ENCODE assay signal across 18 cellular contexts in the genomic region with DNA sequence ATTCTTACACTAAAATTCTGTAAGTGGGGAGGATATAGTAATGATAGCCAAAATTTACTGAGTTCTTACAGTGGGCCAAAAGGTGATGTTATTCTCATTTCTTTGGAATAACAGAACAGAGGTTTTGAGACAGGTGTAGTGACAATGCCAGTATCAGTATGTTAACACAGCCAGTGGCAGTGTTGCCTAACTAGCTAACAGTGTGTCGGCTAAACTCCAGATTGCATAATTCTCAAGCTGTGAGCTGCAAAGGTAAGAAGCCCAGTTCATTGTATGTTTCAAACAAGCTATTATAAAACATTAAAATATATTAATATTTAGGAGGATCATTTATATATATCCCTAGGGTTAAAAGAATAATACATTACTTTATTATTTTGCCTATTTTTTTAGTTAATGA.
A peak's percentile ranks its signal among the peaks of the same experiment; 100 is the strongest.
DNase-seq lines count a peak whose midpoint lies in the region; ATAC-seq and TF ChIP-seq lines count a peak whose summit lies in the region.
"Had no signal": no experiment of that assay in that cellular context is flagged by ENCODE, and none has a peak within 500 bp of the region (broad histone marks: within the 10 kb centered on the region; RNA-seq: fewer than 3 reads in every experiment).

No MANE protein-coding gene starts in this region.

- no peak for TF ChIP-seq CTCF in VCaP (conservative IDR thresholded peaks at IDR 0.05)

- no peaks in the 10 kb centered on the region for H3K9me3 ChIP-seq in HUES48 (ENCODE audit: control insufficient read depth, insufficient read depth, low read length)
- H3K9me3 ChIP-seq in iPS-20b (ENCODE audit: insufficient read depth, low read depth, low read length) = no peaks in the 10 kb centered on the region
- H3K9me3 ChIP-seq: thoracic aorta had no signal

- H3K4me3 ChIP-seq in HUES48 (ENCODE audit: low read depth, low read length) = peak overlapping the region; percentile 51
- peak overlapping the region; percentile 66 for H3K4me3 ChIP-seq in iPS-20b (ENCODE audit: low read length)
- H3K4me3 ChIP-seq: coronary artery, skin epidermis had no signal

- H3K36me3 ChIP-seq in HUES48 (ENCODE audit: control insufficient read depth, insufficient read depth, low read length) (no peaks in the 10 kb centered on the region), iPS-20b (ENCODE audit: insufficient read depth, low read depth, low read length) (no peaks in the 10 kb centered on the region)
- H3K36me3 ChIP-seq: thoracic aorta had no signal

- peak overlapping the region; percentile 26; the same call in 1 of the 2 replicates for H3K9ac ChIP-seq in HUES48 (ENCODE audit: low read depth, low read length)
- H3K9ac ChIP-seq in iPS-20b (ENCODE audit: low read depth, low read length) = peak overlapping the region; percentile 68; the same call in 1 of the 2 replicates

- ATAC-seq in GM21515 (IDR thresholded peaks at IDR 0.05; ENCODE audit: unreplicated experiment) (no peak), HG03442 (IDR thresholded peaks at IDR 0.05; ENCODE audit: unreplicated experiment) (no peak)

- peak overlapping the region; percentile 87 for H3K27ac ChIP-seq in HUES48 (ENCODE audit: low read depth, low read length)
- H3K27ac ChIP-seq in VCaP = peak overlapping the region; percentile 69
- peak overlapping the region; percentile 94 for H3K27ac ChIP-seq in iPS-20b (ENCODE audit: low read length)
- H3K27ac ChIP-seq: coronary artery, thoracic aorta had no signal

- H3K27me3 ChIP-seq in HUES48 (ENCODE audit: control insufficient read depth, insufficient read depth, low read length) = no peaks in the 10 kb centered on the region
- H3K27me3 ChIP-seq in iPS-20b (ENCODE audit: insufficient read depth, low read length) = no peaks in the 10 kb centered on the region

- DNase-seq in pons (ENCODE audit: low spot score) (peak; percentile 23), HUDEP-2 (lab: John Stamatoyannopoulos, UW; ENCODE audit: unreplicated experiment in 76 of 76) (no peak), midbrain (lab: John Stamatoyannopoulos, UW) (no peak)
- DNase-seq: activated CD4-positive, alpha-beta T cell treated with anti-CD3 and anti-CD28 coated beads for 48 hours; foreskin melanocyte; HFFc6; NCI-H1105 treated with DMSO at 0.1 percent for 48 hours; NCI-H2107; NCI-H526 treated with DMSO at 0.1 percent for 48 hours; T-helper 9 cell had no signal

- H3K4me1 ChIP-seq in HUES48 (ENCODE audit: control insufficient read depth, insufficient read depth, low read length) (peaks cover 30% of the 10 kb centered on the region), iPS-20b (ENCODE audit: insufficient read depth, low read length) (peaks cover 32% of the 10 kb centered on the region)
